ENCODE assay signal across 8 cellular contexts in genomic region chr2:169584005-169584877, GRCh38.
DNase-seq lines count a peak whose midpoint lies in the region; FAIRE-seq and TF ChIP-seq lines count a peak whose summit lies in the region.

TSS of gene PPIG (plus strand) at chr2:169584351. CDS start at chr2:169604042, 19,691 bp downstream.

- peak; percentile 94 for DNase-seq in ELF-1 (ENCODE audit: low read depth, low spot score)
- peak; percentile 85 for DNase-seq in H54 (ENCODE audit: insufficient read length, low spot score)
- DNase-seq in SIG-M5 treated with dmso at 0.1 percent for 504 hours (lab: John Stamatoyannopoulos, UW; ENCODE audit: unreplicated experiment) = peak; percentile 96
- peak; percentile 80 for DNase-seq in activated gamma-delta T cell treated with anti-CD3 and anti-CD28 coated beads, Interleukin-2, amount 50 U/mL, for 16 hours (ENCODE audit: low read depth)
- DNase-seq in foreskin melanocyte = peak; percentile 85

- H3K36me3 ChIP-seq in Loucy (ENCODE audit: insufficient read depth, low read length) (no peaks in the 10 kb centered on the region), neuron (ENCODE audit: insufficient read depth, low read length) (no peaks in the 10 kb centered on the region), subcutaneous abdominal adipose tissue (ENCODE audit: control insufficient read depth in 5 of 5, insufficient read depth in 5 of 5, low read length in 5 of 5) (no peaks in the 10 kb centered on the region)

- peaks cover 39% of the 10 kb centered on the region for H4K20me1 ChIP-seq in Loucy (ENCODE audit: insufficient read depth, low read length, poor library complexity, severe bottlenecking)

- H3F3A ChIP-seq in Loucy (ENCODE audit: low read depth) = no peaks in the 10 kb centered on the region

- H3K27me3 ChIP-seq in Loucy (ENCODE audit: insufficient read depth, low read length, poor library complexity, severe bottlenecking) = peaks cover 6% of the 10 kb centered on the region
- H3K27me3 ChIP-seq in neuron (ENCODE audit: insufficient read depth, low read length) = no peaks in the 10 kb centered on the region
- no peaks in the 10 kb centered on the region for H3K27me3 ChIP-seq in subcutaneous abdominal adipose tissue (ENCODE audit: control insufficient read depth in 5 of 5, insufficient read depth in 4 of 5, low read length in 5 of 5)

- no peak for TF ChIP-seq CTCF in Loucy (conservative IDR thresholded peaks at IDR 0.05; ENCODE audit: low read length)

- no peaks in the 10 kb centered on the region for H3K9me2 ChIP-seq in Loucy (replicated peaks; ENCODE audit: low read depth, low read length)

- peak; percentile 55 for TF ChIP-seq POLR2A in H54 (IDR thresholded peaks at IDR 0.05; ENCODE audit: low read depth, low read length)

- FAIRE-seq in H54 (lab: Jason Lieb, UNC) = peak; percentile 94

- H3K9me3 ChIP-seq in Loucy (ENCODE audit: insufficient read depth, low read depth, low read length) (peaks cover 3% of the 10 kb centered on the region; the same call in 1 of the 2 replicates), neuron (ENCODE audit: low read length) (no peaks in the 10 kb centered on the region), subcutaneous abdominal adipose tissue (ENCODE audit: control insufficient read depth in 5 of 5, low read length in 5 of 5) (peaks cover 0 to 4% (median 0%) of the 10 kb centered on the region in 5 donors)

- peak within 1 kb of the TSS; percentile 96 for H3K27ac ChIP-seq in subcutaneous abdominal adipose tissue (ENCODE audit: low read depth, low read length)

- peak within 1 kb of the TSS; percentile 85 for H3K9ac ChIP-seq in Loucy (ENCODE audit: low read depth, low read length, poor library complexity, severe bottlenecking)
- H3K9ac ChIP-seq in subcutaneous abdominal adipose tissue (ENCODE audit: low read length in 5 of 5) = peak within 1 kb of the TSS; percentile 97 to 100 (median 100)

- H3K4me3 ChIP-seq in Loucy (ENCODE audit: low read length, poor library complexity, severe bottlenecking) (peak within 1 kb of the TSS; percentile 90), neuron (ENCODE audit: low read length) (peak within 1 kb of the TSS; percentile 80), subcutaneous abdominal adipose tissue (ENCODE audit: low read depth in 1 of 5, low read length in 5 of 5) (peak within 1 kb of the TSS; percentile 76 to 99 (median 98))

- H3K4me1 ChIP-seq in Loucy (ENCODE audit: insufficient read depth, low read length, poor library complexity, severe bottlenecking) (peaks cover 27% of the 10 kb centered on the region), neuron (ENCODE audit: insufficient read depth, low read length) (peaks cover 10% of the 10 kb centered on the region), subcutaneous abdominal adipose tissue (ENCODE audit: control insufficient read depth in 5 of 5, insufficient read depth in 5 of 5, low read length in 5 of 5) (peaks cover 0 to 22% (median 16%) of the 10 kb centered on the region in 5 donors)

- H3K79me2 ChIP-seq in Loucy (ENCODE audit: insufficient read depth, low read length) = peaks cover 48% of the 10 kb centered on the region

- H3K4me2 ChIP-seq in Loucy (ENCODE audit: low read depth, low read length, poor library complexity, severe bottlenecking) = peak within 1 kb of the TSS; percentile 82

- H2AFZ ChIP-seq in Loucy (ENCODE audit: low read length) = peak within 1 kb of the TSS; percentile 94
- H2AFZ ChIP-seq in neuron (ENCODE audit: low read depth, low read length) = peak within 1 kb of the TSS; percentile 88

Comparison
In these comparisons a context has a peak if more than half of its experiments do, and no peak if none do; other contexts are left out.
1. Peak in every context shown above with its lines: DNase-seq, H3K4me3 ChIP-seq and H3K27ac ChIP-seq.